ENCODE assay signal across 12 cellular contexts in genomic region chr2:37583402-37583801, GRCh38.
A peak's percentile ranks its signal among the peaks of the same experiment; 100 is the strongest.
DNase-seq lines count a peak whose midpoint lies in the region; ATAC-seq and TF ChIP-seq lines count a peak whose summit lies in the region.
"Had no signal": no experiment of that assay in that cellular context is flagged by ENCODE, and none has a peak within 500 bp of the region (broad histone marks: within the 10 kb centered on the region; RNA-seq: fewer than 3 reads in every experiment).

No MANE protein-coding gene starts in this region.

- no peak for DNase-seq in SK-N-SH
- no peak for DNase-seq in T-cell
- no peak for DNase-seq in Peyer's patch
- no peak for DNase-seq in NCI-H82 treated with DMSO at 0.1 percent for 48 hours (lab: John Stamatoyannopoulos, UW; ENCODE audit: unreplicated experiment)
- no peak for DNase-seq in GM19240 (ENCODE audit: insufficient read length, low spot score)
- DNase-seq: KBM-7, NCI-H2029, thyroid gland had no signal

- H3K4me3 Mint-ChIP-seq in T-cell = peak overlapping the region; percentile 58 to 73 (median 69)
- H3K4me3 Mint-ChIP-seq: neural progenitor cell had no signal

- TF ChIP-seq EP300 in SK-N-SH (IDR thresholded peaks at IDR 0.05; ENCODE audit: borderline replicate concordance in 1 of 2, low read depth in 1 of 2, low read length in 1 of 2) = no peak

- H3K36me3 ChIP-seq in SK-N-SH (replicated peaks in 1 of 2; ENCODE audit: control insufficient read depth in 1 of 2, insufficient read depth in 2 of 2, low read length in 1 of 2) (no peaks in the 10 kb centered on the region), endocrine pancreas (ENCODE audit: control insufficient read depth, insufficient read depth, low read length) (no peaks in the 10 kb centered on the region), skeletal muscle satellite cell (ENCODE audit: insufficient read depth, low read length) (no peaks in the 10 kb centered on the region), Peyer's patch (no peaks in the 10 kb centered on the region)
- H3K36me3 ChIP-seq: neural progenitor cell, thyroid gland had no signal

- POLR2A ChIA-PET in SK-N-SH (lab: Yijun Ruan, JAX) (no interaction called here), T-cell (lab: Charles Lee) (interaction anchor here in 1 of 2 donors (1.6 kb wide), 1 partner anchor 17 kb away, joined by 9 read pairs; no protein-coding TSS in a partner anchor)

- no peak for TF ChIP-seq RAD21 in SK-N-SH (IDR thresholded peaks at IDR 0.05; ENCODE audit: low read length)

- H3K27me3 ChIP-seq in SK-N-SH (ENCODE audit: insufficient read depth) = no peaks in the 10 kb centered on the region
- H3K27me3 ChIP-seq in endocrine pancreas (ENCODE audit: control insufficient read depth, insufficient read depth, low read length) = no peaks in the 10 kb centered on the region
- no peaks in the 10 kb centered on the region for H3K27me3 ChIP-seq in skeletal muscle satellite cell (ENCODE audit: control insufficient read depth, insufficient read depth, low read length)
- H3K27me3 ChIP-seq in Peyer's patch = no peaks in the 10 kb centered on the region
- H3K27me3 ChIP-seq: neural progenitor cell, thyroid gland had no signal

- H3K4me2 ChIP-seq in SK-N-SH = peak overlapping the region; percentile 21
- H3K4me2 ChIP-seq in skeletal muscle satellite cell (ENCODE audit: low read length) = peak overlapping the region; percentile 70

- WGBS in SK-N-SH (ENCODE audit: low lambda C conversion rate) = 71% methylated on average over 3 of the region's 3 CpGs

- peak overlapping the region; percentile 96 to 98 for H3K27ac Mint-ChIP-seq in T-cell
- H3K27ac Mint-ChIP-seq: neural progenitor cell had no signal

- H2AFZ ChIP-seq in SK-N-SH (ENCODE audit: low read depth) = no peak overlapping the region

- CTCF ChIA-PET in SK-N-SH (lab: Yijun Ruan, JAX) = interaction anchor here (1.0 to 1.8 kb wide), 4 partner anchors 16 to 294 kb away, joined by 3 to 8 read pairs (median 4); no protein-coding TSS in a partner anchor
- CTCF ChIA-PET in T-cell (lab: Charles Lee) = interaction anchor here in 1 of 2 donors (1.2 kb wide), 4 partner anchors 16 to 187 kb away, joined by 3 to 5 read pairs (median 4); no protein-coding TSS in a partner anchor

- no peak overlapping the region for H3K4me3 ChIP-seq in SK-N-SH (ENCODE audit: low read depth in 2 of 2, low read length in 1 of 2)
- H3K4me3 ChIP-seq in endocrine pancreas (ENCODE audit: control insufficient read depth, insufficient read depth, low read length) = peak overlapping the region; percentile 60
- peak overlapping the region; percentile 25 for H3K4me3 ChIP-seq in skeletal muscle satellite cell (ENCODE audit: low read length)
- no peak overlapping the region for H3K4me3 ChIP-seq in Peyer's patch
- H3K4me3 ChIP-seq: neural progenitor cell, thyroid gland had no signal

- no peaks in the 10 kb centered on the region for H3K9me3 ChIP-seq in SK-N-SH
- H3K9me3 ChIP-seq in endocrine pancreas (ENCODE audit: control insufficient read depth, low read length) = no peaks in the 10 kb centered on the region
- no peaks in the 10 kb centered on the region for H3K9me3 ChIP-seq in skeletal muscle satellite cell (replicated peaks; ENCODE audit: low read length)
- no peaks in the 10 kb centered on the region for H3K9me3 ChIP-seq in Peyer's patch
- H3K9me3 ChIP-seq: thyroid gland had no signal

- TF ChIP-seq POLR2A in Peyer's patch (IDR thresholded peaks at IDR 0.05) = no peak

- H3K9me2 ChIP-seq in SK-N-SH = no peaks in the 10 kb centered on the region

- H3K27ac ChIP-seq in SK-N-SH (ENCODE audit: low read depth in 2 of 2, low read length in 1 of 2) = peak overlapping the region; percentile 5 to 96; a peak in 3 of 4 replicates
- peak overlapping the region in 1 of 4 donors; percentile 14 for H3K27ac ChIP-seq in Peyer's patch
- H3K27ac ChIP-seq: neural progenitor cell, thyroid gland had no signal

- TF ChIP-seq CTCF in SK-N-SH (IDR thresholded peaks at IDR 0.05) (no peak), Peyer's patch (IDR thresholded peaks at IDR 0.05) (no peak)

- peaks cover 49% of the 10 kb centered on the region for H3F3A ChIP-seq in SK-N-SH (replicated peaks; ENCODE audit: insufficient read depth)

- H3K27me3 Mint-ChIP-seq in T-cell = no peaks in the 10 kb centered on the region

- H3K9ac ChIP-seq in SK-N-SH (peak overlapping the region; percentile 66; the same call in 1 of the 2 replicates), endocrine pancreas (ENCODE audit: control insufficient read depth, insufficient read depth, low read length) (no peak overlapping the region), skeletal muscle satellite cell (ENCODE audit: low read depth, low read length) (peak overlapping the region; percentile 73)
- H3K9ac ChIP-seq: neural progenitor cell had no signal

- peaks cover 61 to 74% (median 73%) of the 10 kb centered on the region in 3 donors for H3K4me1 Mint-ChIP-seq in T-cell

- H3K4me1 ChIP-seq in SK-N-SH (ENCODE audit: control insufficient read depth in 1 of 2, insufficient read depth in 2 of 2, low read depth in 1 of 2, low read length in 1 of 2) (peaks cover 22 to 63% of the 10 kb centered on the region in 2 experiments), endocrine pancreas (ENCODE audit: control insufficient read depth, insufficient read depth, low read length) (peaks cover 28% of the 10 kb centered on the region), skeletal muscle satellite cell (ENCODE audit: control insufficient read depth, insufficient read depth, low read length) (peaks cover 60% of the 10 kb centered on the region), Peyer's patch (peaks cover 0 to 24% (median 12%) of the 10 kb centered on the region in 4 donors)

- H4K20me1 ChIP-seq in SK-N-SH (ENCODE audit: insufficient read depth) = no peaks in the 10 kb centered on the region

- no peak for ATAC-seq in SK-N-SH treated with all-trans-retinoic acid at 6 μM for 48 hours
- ATAC-seq in T-cell (replicated peaks in 1 of 4) = no peak

- peaks cover 0 to 11% (median 3%) of the 10 kb centered on the region in 3 donors for H3K9me3 Mint-ChIP-seq in T-cell

- no peaks in the 10 kb centered on the region for H3K79me2 ChIP-seq in SK-N-SH (ENCODE audit: insufficient read depth)

- H3K36me3 Mint-ChIP-seq in T-cell = peaks cover 3% of the 10 kb centered on the region
- H3K36me3 Mint-ChIP-seq: neural progenitor cell had no signal

TF ChIP-seq in SK-N-SH, 30 proteins besides CTCF, POLR2A, EP300 and RAD21 (continues in another document):
- TF ChIP-seq SMC3 (IDR thresholded peaks at IDR 0.05; ENCODE audit: low read depth, low read length) (no peak), NRF1 (IDR thresholded peaks at IDR 0.05; ENCODE audit: low read depth, low read length) (no peak), POLR2AphosphoS5 (IDR thresholded peaks at IDR 0.05; ENCODE audit: low read depth, low read length) (no peak), SIN3A (IDR thresholded peaks at IDR 0.05; ENCODE audit: borderline replicate concordance, low read depth, low read length) (no peak), USF2 (IDR thresholded peaks at IDR 0.05; ENCODE audit: borderline replicate concordance, low read depth, low read length) (no peak), ELF1 (IDR thresholded peaks at IDR 0.05) (no peak), RCOR1 (IDR thresholded peaks at IDR 0.05; ENCODE audit: low read length) (no peak), YY1 (IDR thresholded peaks at IDR 0.05; ENCODE audit: low read depth) (no peak), RFX5 (IDR thresholded peaks at IDR 0.05; ENCODE audit: low read length) (no peak)

TF ChIP-seq in SK-N-SH treated with all-trans-retinoic acid at 6 μM for 48 hours, 23 proteins besides CTCF, POLR2A, EP300 and RAD21:
- TF ChIP-seq ZNF565 (CRISPR knock-in tag; conservative IDR thresholded peaks at IDR 0.05; ENCODE audit: low read depth) (no peak), CSDC2 (CRISPR knock-in tag; IDR thresholded peaks at IDR 0.05) (no peak), POU6F1 (CRISPR knock-in tag; IDR thresholded peaks at IDR 0.05; ENCODE audit: borderline replicate concordance, low read depth) (no peak), SNAI2 (CRISPR knock-in tag; IDR thresholded peaks at IDR 0.05) (no peak), CREB5 (CRISPR knock-in tag; IDR thresholded peaks at IDR 0.05; ENCODE audit: low read depth) (no peak), GLIS3 (CRISPR knock-in tag; IDR thresholded peaks at IDR 0.05) (no peak), ZC3H10 (CRISPR knock-in tag; IDR thresholded peaks at IDR 0.05) (no peak), ESRRG (CRISPR knock-in tag; IDR thresholded peaks at IDR 0.05) (no peak), ZFP30 (CRISPR knock-in tag; IDR thresholded peaks at IDR 0.05) (no peak), ISL1 (CRISPR knock-in tag; IDR thresholded peaks at IDR 0.05) (no peak), RARB (CRISPR knock-in tag; IDR thresholded peaks at IDR 0.05) (no peak)

Comparison
In these comparisons a context has a peak if more than half of its experiments do, and no peak if none do; other contexts are left out.
1. H3K4me3 ChIP-seq: peak in endocrine pancreas (single experiment) and skeletal muscle satellite cell (single experiment); none in SK-N-SH (0 of 2) and Peyer's patch (0 of 4).